17 cellular contexts compared by ENCODE assay signal in the genomic region with DNA sequence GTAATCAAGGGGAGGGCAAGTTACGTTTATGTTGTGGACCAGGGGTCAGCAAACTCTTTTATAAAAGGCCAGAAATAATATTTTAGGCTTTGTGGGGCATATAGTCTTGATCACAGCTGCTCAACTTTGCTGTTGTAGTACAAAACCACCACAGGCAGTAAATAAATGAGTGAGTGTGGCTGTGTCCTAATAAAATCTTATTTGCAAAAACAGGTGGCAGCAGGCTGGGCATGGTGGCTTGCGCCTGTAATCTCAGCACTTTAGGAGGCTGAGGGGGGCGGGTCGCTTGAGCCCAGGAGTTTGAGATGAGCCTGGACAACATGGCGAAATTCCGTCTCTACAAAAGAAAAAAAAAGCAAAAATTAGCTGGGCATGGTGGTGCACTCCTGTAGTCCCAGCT.
"Had no signal": no experiment of that assay in that cellular context is flagged by ENCODE, and none has a peak within 500 bp of the region (broad histone marks: within the 10 kb centered on the region; RNA-seq: fewer than 3 reads in every experiment).

No MANE protein-coding gene starts in this region.

- H3K4me2 ChIP-seq: smooth muscle cell had no signal

- H3K27ac Mint-ChIP-seq: activated T-helper 2 cell treated with anti-CD3 and anti-CD28 coated beads, Interferon-gamma antibody, Interleukin-2, Interleukin-4, amounts not matched to agents 10 μg/mL and 5 μg/mL and 100 μg/mL, durations not matched to agents 14 hours and 24 hours and 36 hours; stimulated activated effector memory CD8-positive, alpha-beta T cell treated with anti-CD3 and anti-CD28 coated beads, Interleukin-12 subunit alpha, Interleukin-12 subunit beta, amount 100 ng/mL, for 72 hours had no signal

- ATAC-seq: naive thymus-derived CD4-positive, alpha-beta T cell; stimulated activated effector memory CD8-positive, alpha-beta T cell treated with anti-CD3 and anti-CD28 coated beads, Interleukin-12 subunit alpha, Interleukin-12 subunit beta, amount 100 ng/mL, for 72 hours had no signal

- H3K9me3 ChIP-seq: adrenal gland, tibial artery had no signal

- H3K9me3 Mint-ChIP-seq: activated T-helper 2 cell treated with anti-CD3 and anti-CD28 coated beads, Interferon-gamma antibody, Interleukin-2, Interleukin-4, amounts not matched to agents 10 μg/mL and 5 μg/mL and 100 μg/mL, durations not matched to agents 14 hours and 24 hours and 36 hours; naive thymus-derived CD4-positive, alpha-beta T cell; stimulated activated effector memory CD8-positive, alpha-beta T cell treated with anti-CD3 and anti-CD28 coated beads, Interleukin-12 subunit alpha, Interleukin-12 subunit beta, amount 100 ng/mL, for 72 hours had no signal

- H3K27me3 ChIP-seq: adrenal gland, tibial artery had no signal

- H3K27ac ChIP-seq: adrenal gland, tibial artery had no signal

- H3K36me3 Mint-ChIP-seq: naive thymus-derived CD4-positive, alpha-beta T cell; stimulated activated effector memory CD8-positive, alpha-beta T cell treated with anti-CD3 and anti-CD28 coated beads, Interleukin-12 subunit alpha, Interleukin-12 subunit beta, amount 100 ng/mL, for 72 hours had no signal

- H3K4me3 ChIP-seq: adrenal gland, smooth muscle cell, tibial artery had no signal

- H3K4me1 Mint-ChIP-seq: stimulated activated effector memory CD8-positive, alpha-beta T cell treated with anti-CD3 and anti-CD28 coated beads, Interleukin-12 subunit alpha, Interleukin-12 subunit beta, amount 100 ng/mL, for 72 hours had no signal

- H3K4me3 Mint-ChIP-seq: stimulated activated effector memory CD8-positive, alpha-beta T cell treated with anti-CD3 and anti-CD28 coated beads, Interleukin-12 subunit alpha, Interleukin-12 subunit beta, amount 100 ng/mL, for 72 hours had no signal

- H3K27me3 Mint-ChIP-seq: naive thymus-derived CD4-positive, alpha-beta T cell had no signal

- DNase-seq: activated CD4-positive, alpha-beta T cell treated with anti-CD3 and anti-CD28 coated beads, Interleukin-2, amount 50 U/mL, for 1 hour; activated CD4-positive, CD25-positive, alpha-beta regulatory T cell; activated naive CD4-positive, alpha-beta T cell treated with anti-CD3 and anti-CD28 coated beads, Interleukin-2, amount 50 U/mL, for 16 hours; central memory CD4-positive, alpha-beta T cell; cortex of kidney; effector memory CD4-positive, alpha-beta T cell; hippocampal formation; kidney glomerular epithelial cell; midbrain; naive thymus-derived CD4-positive, alpha-beta T cell; posterior cingulate gyrus; T-helper 2 cell; tibial artery had no signal

- H3K36me3 ChIP-seq: adrenal gland, tibial artery had no signal
